Comparison of ENCODE assay signal across 7 cellular contexts in the genomic region with DNA sequence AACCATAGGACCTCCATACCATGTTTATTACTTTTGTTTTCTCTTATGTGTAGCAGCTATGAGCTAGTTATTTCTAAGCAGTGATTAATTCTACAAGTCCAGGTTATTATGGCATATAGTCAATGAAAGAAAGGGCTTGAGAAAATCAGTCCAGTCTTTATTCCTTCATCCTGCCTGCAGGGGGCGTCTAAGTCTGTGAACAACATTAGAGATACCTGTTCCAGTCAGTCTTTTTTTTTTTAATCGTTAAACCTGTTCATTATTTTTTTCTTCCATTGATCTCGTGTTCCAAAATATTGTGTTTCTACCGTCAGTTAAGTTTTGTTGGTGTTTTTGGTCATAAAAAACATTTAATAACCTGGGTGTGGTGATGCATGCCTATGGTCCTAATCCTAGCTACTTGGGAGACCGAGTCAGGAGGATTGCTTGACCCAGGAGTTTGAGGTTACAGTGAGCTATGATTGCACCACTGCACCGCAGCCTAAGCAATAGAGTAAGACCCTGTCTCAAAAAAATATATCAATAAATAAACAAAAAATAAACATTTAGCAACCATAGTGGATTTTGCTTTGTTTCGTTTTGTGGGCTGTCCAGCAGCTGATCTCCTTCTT. TPM values are rescaled to one million over a fixed set of nuclear protein-coding genes. Genes with fewer than 3 reads are reported as not detected.
DNase-seq lines count a peak whose midpoint lies in the region; ATAC-seq, FAIRE-seq and TF ChIP-seq lines count a peak whose summit lies in the region.

No MANE protein-coding gene starts in this region.

- no peak for FAIRE-seq in keratinocyte (lab: Jason Lieb, UNC)

- no peaks in the 10 kb centered on the region for H4K20me1 ChIP-seq in keratinocyte (ENCODE audit: control insufficient read depth, extremely low read depth, insufficient read depth, low read length)

- no peak overlapping the region for H3K27ac ChIP-seq in ascending aorta
- no peak overlapping the region for H3K27ac ChIP-seq in keratinocyte (ENCODE audit: control insufficient read depth, insufficient read depth, low read length)

- H3K9ac ChIP-seq in keratinocyte (ENCODE audit: control insufficient read depth, extremely low read depth, insufficient read depth, low read length): no peak overlapping the region

- intact Hi-C loops in ascending aorta (cut with DNase I): no loop called here

- H3K79me2 ChIP-seq in keratinocyte (ENCODE audit: control insufficient read depth, insufficient read depth, low read length): no peaks in the 10 kb centered on the region

- H3K36me3 ChIP-seq in ascending aorta (no peaks in the 10 kb centered on the region), keratinocyte (ENCODE audit: control insufficient read depth in 2 of 2, extremely low read depth in 1 of 2, insufficient read depth in 2 of 2, low read length in 2 of 2) (no peaks in the 10 kb centered on the region)

- H3K4me3 ChIP-seq in ascending aorta (no peak overlapping the region), keratinocyte (ENCODE audit: control insufficient read depth in 2 of 3, extremely low read depth in 1 of 3, insufficient read depth in 2 of 3, low read depth in 1 of 3, low read length in 3 of 3) (no peak overlapping the region)

- no peaks in the 10 kb centered on the region for H3K27me3 ChIP-seq in ascending aorta
- no peaks in the 10 kb centered on the region for H3K27me3 ChIP-seq in keratinocyte (ENCODE audit: control insufficient read depth, extremely low read depth, insufficient read depth, low read length)

- no peaks in the 10 kb centered on the region for H3K9me1 ChIP-seq in keratinocyte (ENCODE audit: control insufficient read depth, extremely low read depth, insufficient read depth, low read length)

- ATAC-seq in GM19463 (IDR thresholded peaks at IDR 0.05; ENCODE audit: unreplicated experiment): no peak

- DNase-seq in NCI-H146 (lab: John Stamatoyannopoulos, UW) (peak; percentile 73), T-helper 22 cell (ENCODE audit: low read depth) (peak; percentile 50), ascending aorta (ENCODE audit: low spot score in 2 of 2) (no peak), keratinocyte (ENCODE audit: low read depth, low spot score) (no peak)
- DNase-seq in stimulated activated CD4-positive, alpha-beta T cell treated with anti-CD3 and anti-CD28 coated beads, Interleukin-2, amount 100 ng/mL, for 48 hours: peak; percentile 77 to 81

- dilution Hi-C loops in keratinocyte (cut with MboI; ENCODE audit: extremely low pct_ligation_motif_present, low sequenced_read_pairs): no loop called here

- H3K9me3 ChIP-seq in ascending aorta: no peaks in the 10 kb centered on the region
- no peaks in the 10 kb centered on the region for H3K9me3 ChIP-seq in keratinocyte (ENCODE audit: control insufficient read depth, low read depth, low read length)

- H3K4me2 ChIP-seq in keratinocyte (ENCODE audit: control insufficient read depth, extremely low read depth, insufficient read depth, low read depth, low read length): no peak overlapping the region

- TF ChIP-seq CTCF in GM12872 (IDR thresholded peaks at IDR 0.05; ENCODE audit: insufficient read depth, low read depth, low read length) (peak; percentile 73), ascending aorta (IDR thresholded peaks at IDR 0.05) (peak; percentile 41 to 56 (median 47)), keratinocyte (optimal IDR thresholded peaks at IDR 0.05 in 1 of 3, IDR thresholded peaks at IDR 0.05 in 1 of 3, conservative IDR thresholded peaks at IDR 0.05 in 1 of 3; ENCODE audit: extremely low read depth in 1 of 3, insufficient read depth in 2 of 3, low read length in 3 of 3) (peak in 2 of 3 experiments; percentile 64 to 72)

- H3K4me1 ChIP-seq in ascending aorta (no peaks in the 10 kb centered on the region), keratinocyte (ENCODE audit: control insufficient read depth, extremely low read depth, insufficient read depth, low read length) (peaks cover 38% of the 10 kb centered on the region)

- H2AFZ ChIP-seq in keratinocyte (ENCODE audit: control insufficient read depth, low read length): no peak overlapping the region

RNA-seq across cellular contexts. Expression of a gene that starts 29.4 kb away (rescaled TPM):
- not detected for total RNA-seq in ascending aorta
- not detected in 3 replicates for polyA plus RNA-seq in keratinocyte
- not detected for polyA plus RNA-seq in keratinocyte (2011; ENCODE audit: low read depth)
- not detected in 2 replicates for polyA plus RNA-seq in keratinocyte (2011; cell fraction: cytosol; rRNA removed)
- not detected in 2 replicates for polyA plus RNA-seq in keratinocyte (2011; cell fraction: nucleus; rRNA removed)
- not detected in 2 replicates for polyA plus RNA-seq in keratinocyte (2012; ENCODE audit: low replicate concordance)
- not detected in 3 replicates for polyA minus RNA-seq in keratinocyte
- not detected for polyA minus RNA-seq in keratinocyte (2011; cell fraction: cytosol; rRNA and poly(A)+ RNA removed)
- not detected in 2 replicates for polyA minus RNA-seq in keratinocyte (2011; cell fraction: nucleus; rRNA and poly(A)+ RNA removed)

RNA-seq across cellular contexts. Expression of a gene that starts 57.3 kb away (rescaled TPM):
- total RNA-seq in ascending aorta: 0.64 TPM
- 47.4 to 83.3 TPM (median 53.4 TPM) in 3 replicates for polyA plus RNA-seq in keratinocyte
- 9.6 TPM for polyA plus RNA-seq in keratinocyte (2011; ENCODE audit: low read depth)
- 19.3 and 21.3 TPM in 2 replicates for polyA plus RNA-seq in keratinocyte (2011; cell fraction: cytosol; rRNA removed)
- polyA plus RNA-seq in keratinocyte (2011; cell fraction: nucleus; rRNA removed): 158 and 171 TPM in 2 replicates
- 20.1 and 45.5 TPM in 2 replicates for polyA plus RNA-seq in keratinocyte (2012; ENCODE audit: low replicate concordance)
- polyA minus RNA-seq in keratinocyte: 99.3 to 188 TPM (median 149 TPM) in 3 replicates
- polyA minus RNA-seq in keratinocyte (2011; cell fraction: cytosol; rRNA and poly(A)+ RNA removed): 77.9 TPM
- 361 and 389 TPM in 2 replicates for polyA minus RNA-seq in keratinocyte (2011; cell fraction: nucleus; rRNA and poly(A)+ RNA removed)

Comparison
In these comparisons a context has a peak if more than half of its experiments do, and no peak if none do; other contexts are left out.
1. DNase-seq: peak in NCI-H146 (single experiment), T-helper 22 cell (single experiment) and stimulated activated CD4-positive, alpha-beta T cell treated with anti-CD3 and anti-CD28 coated beads, Interleukin-2, amount 100 ng/mL, for 48 hours (2 of 2); none in ascending aorta (0 of 2) and keratinocyte (single experiment).
2. Peak in every context shown above with its lines, with median percentiles within 50 percentile points of each other: CTCF ChIP-seq.